In the genomic region with DNA sequence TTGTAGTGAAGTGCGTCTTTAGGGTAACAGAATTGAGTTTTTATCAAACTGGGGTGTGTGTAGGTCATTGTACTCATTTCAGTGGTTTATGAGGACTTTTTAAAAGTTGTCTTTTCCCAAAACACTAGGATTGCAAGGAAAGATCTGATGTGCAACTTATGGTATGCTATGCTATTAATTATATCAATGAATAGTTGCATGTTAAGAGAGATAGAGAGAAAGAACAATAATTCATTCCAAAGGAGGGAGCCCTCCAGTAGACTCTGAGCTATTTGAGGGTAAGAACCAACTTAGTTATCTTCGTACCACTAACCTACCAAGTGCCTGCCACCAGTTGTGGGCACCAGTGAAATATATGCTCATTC, we compare ENCODE assay signal across 10 cellular contexts.
DNase-seq lines count a peak whose midpoint lies in the region; ATAC-seq and TF ChIP-seq lines count a peak whose summit lies in the region.
"Had no signal": no experiment of that assay in that cellular context is flagged by ENCODE, and none has a peak within 500 bp of the region (broad histone marks: within the 10 kb centered on the region; RNA-seq: fewer than 3 reads in every experiment).

No MANE protein-coding gene starts in this region.

- no peaks in the 10 kb centered on the region for H3K27me3 Mint-ChIP-seq in stimulated activated memory B cell treated with anti-CD40 and anti-IgM and Interleukin-4, amounts not matched to agents 10 μg/mL and 1 μg/mL and 100 μg/mL, for 72 hours

- H3K27ac Mint-ChIP-seq in stimulated activated memory B cell treated with anti-CD40 and anti-IgM and Interleukin-4, amounts not matched to agents 10 μg/mL and 1 μg/mL and 100 μg/mL, for 72 hours: peak overlapping the region; percentile 61
- H3K27ac Mint-ChIP-seq: CD4-positive, CD25-positive, alpha-beta regulatory T cell; natural killer cell had no signal

- H3K4me3 ChIP-seq in RWPE2 (ENCODE audit: severe bottlenecking) (no peak overlapping the region), fibroblast of the aortic adventitia (ENCODE audit: low read depth, low read length) (no peak overlapping the region), spleen (peak overlapping the region in 2 of 8 donors; percentile 11 to 53), Peyer's patch (no peak overlapping the region)

- H3K27ac ChIP-seq in RWPE2 (ENCODE audit: poor library complexity, severe bottlenecking) (no peak overlapping the region), spleen (peak overlapping the region in 2 of 8 donors; percentile 52 to 59), Peyer's patch (no peak overlapping the region)

- H3K9me3 Mint-ChIP-seq in stimulated activated memory B cell treated with anti-CD40 and anti-IgM and Interleukin-4, amounts not matched to agents 10 μg/mL and 1 μg/mL and 100 μg/mL, for 72 hours: no peaks in the 10 kb centered on the region
- H3K9me3 Mint-ChIP-seq: natural killer cell had no signal

- peaks cover 24% of the 10 kb centered on the region for H3K4me1 Mint-ChIP-seq in stimulated activated memory B cell treated with anti-CD40 and anti-IgM and Interleukin-4, amounts not matched to agents 10 μg/mL and 1 μg/mL and 100 μg/mL, for 72 hours
- H3K4me1 Mint-ChIP-seq: CD4-positive, CD25-positive, alpha-beta regulatory T cell; natural killer cell had no signal

- WGBS in spleen, 5 donors: 23 to 53% (median 32%) methylated on average over 2 of the region's 2 CpGs

- peak; percentile 80 for TF ChIP-seq CTCF in RWPE2 (IDR thresholded peaks at IDR 0.05; ENCODE audit: poor library complexity, severe bottlenecking)
- TF ChIP-seq CTCF in fibroblast of the aortic adventitia (IDR thresholded peaks at IDR 0.05; ENCODE audit: insufficient read depth, low read length): no peak
- peak in 3 of 11 experiments; percentile 19 to 52 (median 31) for TF ChIP-seq CTCF in spleen (IDR thresholded peaks at IDR 0.05 in 8 of 11, conservative IDR thresholded peaks at IDR 0.05 in 3 of 11)
- TF ChIP-seq CTCF in Peyer's patch (IDR thresholded peaks at IDR 0.05): no peak

- intact Hi-C loops in spleen (cut with DNase I; ENCODE audit: low total_unique reads): loop anchor here (2.0 kb wide), 1 partner anchor 179 kb away; no protein-coding TSS in a partner anchor

- ATAC-seq in GM19452 (IDR thresholded peaks at IDR 0.05; ENCODE audit: unreplicated experiment) (peak; percentile 16), RWPE2 (ENCODE audit: low read depth) (no peak), HG02642 (IDR thresholded peaks at IDR 0.05; ENCODE audit: poor library complexity, unreplicated experiment) (no peak)
- ATAC-seq in stimulated activated memory B cell treated with anti-CD40 and anti-IgM and Interleukin-4, amounts not matched to agents 10 μg/mL and 1 μg/mL and 100 μg/mL, for 72 hours: no peak

- no peaks in the 10 kb centered on the region for H3K36me3 Mint-ChIP-seq in stimulated activated memory B cell treated with anti-CD40 and anti-IgM and Interleukin-4, amounts not matched to agents 10 μg/mL and 1 μg/mL and 100 μg/mL, for 72 hours
- H3K36me3 Mint-ChIP-seq: CD4-positive, CD25-positive, alpha-beta regulatory T cell; natural killer cell had no signal

- H3K4me1 ChIP-seq in RWPE2 (ENCODE audit: insufficient read depth, poor library complexity, severe bottlenecking) (peaks cover 4% of the 10 kb centered on the region), spleen (peaks cover 0 to 27% (median 14%) of the 10 kb centered on the region in 6 donors), Peyer's patch (no peaks in the 10 kb centered on the region)

- peak overlapping the region; percentile 62 for H3K4me3 Mint-ChIP-seq in stimulated activated memory B cell treated with anti-CD40 and anti-IgM and Interleukin-4, amounts not matched to agents 10 μg/mL and 1 μg/mL and 100 μg/mL, for 72 hours
- H3K4me3 Mint-ChIP-seq: CD4-positive, CD25-positive, alpha-beta regulatory T cell; natural killer cell had no signal

- TF ChIP-seq POLR2A in spleen (IDR thresholded peaks at IDR 0.05) (no peak), Peyer's patch (IDR thresholded peaks at IDR 0.05) (no peak)

- H3K9me3 ChIP-seq in RWPE2 (ENCODE audit: severe bottlenecking) (no peaks in the 10 kb centered on the region), spleen (no peaks in the 10 kb centered on the region), Peyer's patch (no peaks in the 10 kb centered on the region)

- H3K36me3 ChIP-seq in RWPE2 (ENCODE audit: low read depth): no peaks in the 10 kb centered on the region
- no peaks in the 10 kb centered on the region for H3K36me3 ChIP-seq in spleen
- no peaks in the 10 kb centered on the region for H3K36me3 ChIP-seq in Peyer's patch

- no peaks in the 10 kb centered on the region for H3K27me3 ChIP-seq in RWPE2 (ENCODE audit: insufficient read depth, poor library complexity, severe bottlenecking)
- H3K27me3 ChIP-seq in spleen (replicated peaks in 1 of 7): no peaks in the 10 kb centered on the region
- no peaks in the 10 kb centered on the region for H3K27me3 ChIP-seq in Peyer's patch

- no peak for DNase-seq in RWPE2 (ENCODE audit: low spot score)
- DNase-seq in fibroblast of the aortic adventitia (ENCODE audit: low read depth): peak; percentile 7
- DNase-seq in spleen: no peak
- no peak for DNase-seq in ureter (ENCODE audit: low spot score)
- no peak for DNase-seq in Peyer's patch
- DNase-seq: natural killer cell had no signal
